8 cellular contexts compared by ENCODE assay signal in the genomic region with DNA sequence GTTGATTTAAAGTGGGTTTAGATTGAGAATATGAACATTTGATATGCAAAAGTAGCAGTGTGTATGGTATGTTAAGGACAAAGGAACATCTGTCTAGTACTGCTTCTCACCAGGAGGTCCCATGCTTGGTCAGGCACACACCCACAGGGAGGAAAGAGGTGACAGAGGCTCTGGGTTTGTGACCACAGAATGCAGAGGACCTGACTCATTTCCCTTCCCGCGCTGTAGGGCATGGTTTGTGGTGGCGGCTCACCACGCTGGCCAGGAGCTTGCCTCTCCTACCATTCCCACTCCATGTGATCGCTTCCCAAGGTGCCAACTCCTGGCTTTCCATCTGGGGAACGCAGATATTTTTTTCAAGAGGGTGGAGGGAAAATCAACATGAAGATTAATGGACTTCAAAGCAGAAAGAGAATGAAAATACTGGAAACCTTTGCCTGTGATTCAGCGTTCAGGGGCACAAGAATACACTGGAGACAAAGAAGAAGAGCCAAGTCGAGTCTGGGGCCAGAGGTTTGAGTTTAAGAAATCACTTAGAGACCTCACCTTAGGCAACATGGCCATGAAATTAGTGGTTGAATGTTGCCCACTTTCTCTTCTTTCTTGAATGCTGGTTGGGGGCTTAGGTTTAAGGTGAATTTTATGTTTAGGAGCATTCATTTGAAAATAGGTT.
DNase-seq lines count a peak whose midpoint lies in the region; ATAC-seq and TF ChIP-seq lines count a peak whose summit lies in the region.

No MANE protein-coding gene starts in this region.

- TF ChIP-seq POLR2A in HCT116 (IDR thresholded peaks at IDR 0.05; ENCODE audit: borderline replicate concordance, extremely low read depth, insufficient read depth, insufficient read length), result no peak

- no peak overlapping the region for H3K9ac ChIP-seq in HCT116 (ENCODE audit: low read length)

- H3K9me3 ChIP-seq in HCT116 (ENCODE audit: control insufficient read depth in 1 of 2, insufficient read depth in 1 of 2, low read depth in 1 of 2, low read length in 2 of 2) (no peaks in the 10 kb centered on the region), MG63 (peaks cover 19% of the 10 kb centered on the region)

- H3K9me2 ChIP-seq in HCT116 (ENCODE audit: insufficient read depth), result no peaks in the 10 kb centered on the region

- POLR2A ChIA-PET in HCT116 (lab: Charles Lee), result no interaction called here

- no peaks in the 10 kb centered on the region for H4K20me1 ChIP-seq in HCT116 (ENCODE audit: insufficient read depth)

- TF ChIP-seq RAD21 in HCT116 (IDR thresholded peaks at IDR 0.05; ENCODE audit: low read depth), result 0 out of 2 replicates have a peak, but pooled peaks have one; percentile 5

- no peaks in the 10 kb centered on the region for H3K36me3 ChIP-seq in HCT116 (ENCODE audit: control insufficient read depth in 1 of 2, insufficient read depth in 2 of 2, low read length in 2 of 2)
- H3K36me3 ChIP-seq in MG63, result peaks cover 4% of the 10 kb centered on the region; the same call in 1 of the 2 replicates

- H3K4me3 ChIP-seq in HCT116 (replicated peaks in 1 of 2; ENCODE audit: low read depth in 1 of 2, low read length in 2 of 2) (no peak overlapping the region), MG63 (no peak overlapping the region)

- H3K27me3 ChIP-seq in HCT116 (ENCODE audit: insufficient read depth, low read length) (no peaks in the 10 kb centered on the region), MG63 (no peaks in the 10 kb centered on the region)

- no peak for TF ChIP-seq CTCF in HCT116 (IDR thresholded peaks at IDR 0.05 in 2 of 3, conservative IDR thresholded peaks at IDR 0.05 in 1 of 3; ENCODE audit: borderline replicate concordance in 1 of 3, insufficient read depth in 1 of 3, low read depth in 2 of 3, low read length in 2 of 3)

- peak overlapping the region; percentile 33 for H3K4me2 ChIP-seq in HCT116 (ENCODE audit: low read length)

- intact Hi-C loops in HCT116 (cut with micrococcal nuclease) (loop anchor here (10.0 kb wide), 1 partner anchor 64 kb away; no protein-coding TSS in a partner anchor), posterior cingulate gyrus (cut with DNase I) (no loop called here)

- BruUV-seq in HCT116 (replicated peaks; lab: Mats Ljungman, UMichigan), result no TSS peak

- no peaks in the 10 kb centered on the region for H3K79me2 ChIP-seq in HCT116 (ENCODE audit: insufficient read depth, low read length)

- H3K27ac ChIP-seq in HCT116 (ENCODE audit: low read depth, low read length) (no peak overlapping the region), epithelial cell of prostate (no peak overlapping the region)

- RAD21 ChIA-PET in HCT116 (lab: Charles Lee; ENCODE audit: low non-redundant PET in 1 of 2, low total read pairs in 2 of 2, uncharacterized antibody in 2 of 2, unreplicated experiment in 2 of 2), result no interaction called here

- CTCF ChIA-PET in HCT116 (lab: Charles Lee), result interaction anchor here (1.3 kb wide), 1 partner anchor 9 kb away, joined by 5 read pairs; no protein-coding TSS in a partner anchor

- ATAC-seq in GM18517 (IDR thresholded peaks at IDR 0.05; ENCODE audit: unreplicated experiment), result peak; percentile 92
- ATAC-seq in HCT116, result peak; percentile 93

- H2AFZ ChIP-seq in HCT116 (ENCODE audit: low read depth, low read length, poor library complexity, severe bottlenecking), result peak overlapping the region; percentile 1

- DNase-seq in HCT116 (ENCODE audit: low read depth, low spot score), result peak; percentile 84
- DNase-seq in MG63, result peak; percentile 100
- peak; percentile 45 for DNase-seq in epithelial cell of prostate (ENCODE audit: low read depth, low spot score)
- no peak for DNase-seq in dermis blood vessel endothelial cell
- DNase-seq in central memory CD4-positive, alpha-beta T cell, result no peak
- no peak for DNase-seq in NCI-H128 (lab: John Stamatoyannopoulos, UW; ENCODE audit: unreplicated experiment)
- no peak for DNase-seq in posterior cingulate gyrus

- peaks cover 10 to 38% of the 10 kb centered on the region in 2 experiments for H3K4me1 ChIP-seq in HCT116 (ENCODE audit: control insufficient read depth in 1 of 2, insufficient read depth in 2 of 2, low read length in 2 of 2)

TF ChIP-seq in HCT116, 20 proteins besides CTCF, POLR2A, EP300 and RAD21:
- TF ChIP-seq REST (IDR thresholded peaks at IDR 0.05; ENCODE audit: low read depth) (no peak), EGR1 (IDR thresholded peaks at IDR 0.05; ENCODE audit: low read depth) (no peak), SIN3A (IDR thresholded peaks at IDR 0.05; ENCODE audit: low read depth) (0 out of 2 replicates have a peak, but pooled peaks have one; percentile 64), JUND (IDR thresholded peaks at IDR 0.05) (peak; percentile 74), ZNF274 (IDR thresholded peaks at IDR 0.05; ENCODE audit: low read depth, low read length) (no peak), TCF7L2 (IDR thresholded peaks at IDR 0.05; ENCODE audit: borderline replicate concordance, extremely low read depth, insufficient read depth, insufficient read length) (no peak), CBX3 (IDR thresholded peaks at IDR 0.05; ENCODE audit: low read depth) (peak; percentile 96), FOSL1 (IDR thresholded peaks at IDR 0.05; ENCODE audit: low read depth) (peak; percentile 74), SRF (IDR thresholded peaks at IDR 0.05; ENCODE audit: low read depth) (peak; percentile 41; the same call in 1 of the 2 replicates), YY1 (IDR thresholded peaks at IDR 0.05; ENCODE audit: extremely low read depth, insufficient replicate concordance, low read depth, low read length) (peak; percentile 24), CEBPB (IDR thresholded peaks at IDR 0.05; ENCODE audit: low read depth) (no peak; the same call in 1 of the 2 replicates), ELF1 (IDR thresholded peaks at IDR 0.05; ENCODE audit: borderline replicate concordance, low read depth) (no peak), ZFX (IDR thresholded peaks at IDR 0.05) (no peak), POLR2AphosphoS5 (IDR thresholded peaks at IDR 0.05; ENCODE audit: low read depth, low read length) (peak; percentile 32; the same call in 1 of the 2 replicates), SP1 (IDR thresholded peaks at IDR 0.05; ENCODE audit: low read depth) (peak; percentile 81), EZH2phosphoT487 (IDR thresholded peaks at IDR 0.05; ENCODE audit: borderline replicate concordance) (no peak), EZH2 (IDR thresholded peaks at IDR 0.05) (no peak)
- TF ChIP-seq, protein P1, sequence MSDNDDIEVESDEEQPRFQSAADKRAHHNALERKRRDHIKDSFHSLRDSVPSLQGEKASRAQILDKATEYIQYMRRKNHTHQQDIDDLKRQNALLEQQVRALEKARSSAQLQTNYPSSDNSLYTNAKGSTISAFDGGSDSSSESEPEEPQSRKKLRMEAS (IDR thresholded peaks at IDR 0.05), result peak; percentile 99
- TF ChIP-seq, protein P2, sequence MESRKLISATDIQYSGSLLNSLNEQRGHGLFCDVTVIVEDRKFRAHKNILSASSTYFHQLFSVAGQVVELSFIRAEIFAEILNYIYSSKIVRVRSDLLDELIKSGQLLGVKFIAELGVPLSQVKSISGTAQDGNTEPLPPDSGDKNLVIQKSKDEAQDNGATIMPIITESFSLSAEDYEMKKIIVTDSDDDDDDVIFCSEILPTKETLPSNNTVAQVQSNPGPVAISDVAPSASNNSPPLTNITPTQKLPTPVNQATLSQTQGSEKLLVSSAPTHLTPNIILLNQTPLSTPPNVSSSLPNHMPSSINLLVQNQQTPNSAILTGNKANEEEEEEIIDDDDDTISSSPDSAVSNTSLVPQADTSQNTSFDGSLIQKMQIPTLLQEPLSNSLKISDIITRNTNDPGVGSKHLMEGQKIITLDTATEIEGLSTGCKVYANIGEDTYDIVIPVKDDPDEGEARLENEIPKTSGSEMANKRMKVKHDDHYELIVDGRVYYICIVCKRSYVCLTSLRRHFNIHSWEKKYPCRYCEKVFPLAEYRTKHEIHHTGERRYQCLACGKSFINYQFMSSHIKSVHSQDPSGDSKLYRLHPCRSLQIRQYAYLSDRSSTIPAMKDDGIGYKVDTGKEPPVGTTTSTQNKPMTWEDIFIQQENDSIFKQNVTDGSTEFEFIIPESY (IDR thresholded peaks at IDR 0.05; ENCODE audit: extremely low read depth, insufficient replicate concordance, low read length), result no peak
- TF ChIP-seq, protein P3, sequence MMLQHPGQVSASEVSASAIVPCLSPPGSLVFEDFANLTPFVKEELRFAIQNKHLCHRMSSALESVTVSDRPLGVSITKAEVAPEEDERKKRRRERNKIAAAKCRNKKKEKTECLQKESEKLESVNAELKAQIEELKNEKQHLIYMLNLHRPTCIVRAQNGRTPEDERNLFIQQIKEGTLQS (IDR thresholded peaks at IDR 0.05), result no peak
TF ChIP-seq in HCT116: peak in this region for 9.

Comparison
In these comparisons a context has a peak if more than half of its experiments do, and no peak if none do; other contexts are left out.
1. DNase-seq: peak in HCT116 (single experiment), MG63 (single experiment) and epithelial cell of prostate (single experiment); none in dermis blood vessel endothelial cell (single experiment), central memory CD4-positive, alpha-beta T cell (single experiment), NCI-H128 (single experiment) and posterior cingulate gyrus (0 of 10).